In genomic region chr3:121362035-121362734, GRCh38 we compare ENCODE assay signal across 21 cellular contexts.
DNase-seq lines count a peak whose midpoint lies in the region; ATAC-seq and TF ChIP-seq lines count a peak whose summit lies in the region.
"Had no signal": no experiment of that assay in that cellular context is flagged by ENCODE, and none has a peak within 500 bp of the region (broad histone marks: within the 10 kb centered on the region; RNA-seq: fewer than 3 reads in every experiment).

No MANE protein-coding gene starts in this region.

- H3K4me3 ChIP-seq in GM12865 (ENCODE audit: low read depth, low read length): no peak overlapping the region
- H3K4me3 ChIP-seq: heart right ventricle, lower lobe of right lung, thoracic aorta had no signal

- H3K4me3 Mint-ChIP-seq in activated naive CD4-positive, alpha-beta T cell treated with anti-CD3 and anti-CD28 coated beads, Interleukin-2, amount 10 ng/mL, durations not matched to agents 7 days and 5 days: no peak overlapping the region
- H3K4me3 Mint-ChIP-seq: activated CD4-positive, alpha-beta T cell treated with anti-CD3 and anti-CD28 coated beads for 36 hours had no signal

- peak; percentile 24 for DNase-seq in GM12865 (ENCODE audit: low read depth)
- peak; percentile 28 for DNase-seq in HT-29 (ENCODE audit: low spot score)
- DNase-seq in NCI-H1436 (lab: John Stamatoyannopoulos, UW): no peak
- no peak for DNase-seq in NCI-H748 treated with DMSO at 0.1 percent for 48 hours (lab: John Stamatoyannopoulos, UW)
- DNase-seq in activated naive CD4-positive, alpha-beta T cell treated with anti-CD3 and anti-CD28 coated beads, Interleukin-2, amount 10 ng/mL, durations not matched to agents 7 days and 5 days: no peak
- DNase-seq: activated CD4-positive, alpha-beta T cell treated with anti-CD3 and anti-CD28 coated beads for 36 hours; activated CD8-positive, alpha-beta memory T cell treated with anti-CD3 and anti-CD28 coated beads, Interleukin-2, amount 50 U/mL, for 48 hours; activated effector memory CD4-positive, alpha-beta T cell treated with anti-CD3 and anti-CD28 coated beads, Interleukin-2, amount 50 U/mL, for 16 hours; C1 segment of cervical spinal cord; heart right ventricle; KG1; lower lobe of right lung; NCI-H1048; NCI-H2029 treated with DMSO at 0.1 percent for 48 hours; right cardiac atrium; stimulated activated CD4-positive, alpha-beta T cell treated with anti-CD3 and anti-CD28 coated beads, Interleukin-15, amount 100 ng/mL, for 24 hours; SW 1271 had no signal

- H3K9me3 Mint-ChIP-seq in activated naive CD4-positive, alpha-beta T cell treated with anti-CD3 and anti-CD28 coated beads, Interleukin-2, amount 10 ng/mL, durations not matched to agents 7 days and 5 days: no peaks in the 10 kb centered on the region

- peak; percentile 73 for ATAC-seq in GM19328 (IDR thresholded peaks at IDR 0.05; ENCODE audit: unreplicated experiment)
- ATAC-seq in HG02610 (IDR thresholded peaks at IDR 0.05; ENCODE audit: unreplicated experiment): peak; percentile 79
- ATAC-seq in HG03432 (IDR thresholded peaks at IDR 0.05; ENCODE audit: unreplicated experiment): no peak
- ATAC-seq: activated CD4-positive, alpha-beta T cell treated with anti-CD3 and anti-CD28 coated beads for 36 hours; lower lobe of right lung; right cardiac atrium had no signal

- CTCF ChIA-PET in activated naive CD4-positive, alpha-beta T cell treated with anti-CD3 and anti-CD28 coated beads, Interleukin-2, amount 10 ng/mL, durations not matched to agents 7 days and 5 days (lab: Charles Lee): no interaction called here

- no peaks in the 10 kb centered on the region for H3K36me3 Mint-ChIP-seq in activated naive CD4-positive, alpha-beta T cell treated with anti-CD3 and anti-CD28 coated beads, Interleukin-2, amount 10 ng/mL, durations not matched to agents 7 days and 5 days

- no peak overlapping the region for H3K27ac Mint-ChIP-seq in activated naive CD4-positive, alpha-beta T cell treated with anti-CD3 and anti-CD28 coated beads, Interleukin-2, amount 10 ng/mL, durations not matched to agents 7 days and 5 days
- H3K27ac Mint-ChIP-seq: activated CD4-positive, alpha-beta T cell treated with anti-CD3 and anti-CD28 coated beads for 36 hours had no signal

- TF ChIP-seq CTCF in GM12865 (IDR thresholded peaks at IDR 0.05; ENCODE audit: insufficient read depth, low read depth, low read length, missing control alignments): no peak

- no peaks in the 10 kb centered on the region for H3K4me1 Mint-ChIP-seq in activated naive CD4-positive, alpha-beta T cell treated with anti-CD3 and anti-CD28 coated beads, Interleukin-2, amount 10 ng/mL, durations not matched to agents 7 days and 5 days
- H3K4me1 Mint-ChIP-seq: activated CD4-positive, alpha-beta T cell treated with anti-CD3 and anti-CD28 coated beads for 36 hours had no signal

- no peaks in the 10 kb centered on the region for H3K27me3 Mint-ChIP-seq in activated naive CD4-positive, alpha-beta T cell treated with anti-CD3 and anti-CD28 coated beads, Interleukin-2, amount 10 ng/mL, durations not matched to agents 7 days and 5 days

Comparison
In these comparisons a context has a peak if more than half of its experiments do, and no peak if none do; other contexts are left out.
1. DNase-seq: peak in GM12865 (single experiment) and HT-29 (single experiment); none in NCI-H1436 (single experiment), NCI-H748 treated with DMSO at 0.1 percent for 48 hours (single experiment) and activated naive CD4-positive, alpha-beta T cell treated with anti-CD3 and anti-CD28 coated beads, Interleukin-2, amount 10 ng/mL, durations not matched to agents 7 days and 5 days (single experiment).